ENCODE assay signal across 8 cellular contexts in genomic region chr12:15563683-15564082, GRCh38.
DNase-seq lines count a peak whose midpoint lies in the region; ATAC-seq and TF ChIP-seq lines count a peak whose summit lies in the region.

No MANE protein-coding gene starts in this region.

- H3K27ac Mint-ChIP-seq in CD8-positive, alpha-beta T cell = peak overlapping the region; percentile 95
- H3K27ac Mint-ChIP-seq in activated naive CD8-positive, alpha-beta T cell treated with anti-CD3 and anti-CD28 coated beads, Interleukin-2, amount 10 ng/mL, durations not matched to agents 7 days and 5 days = peak overlapping the region; percentile 92
- no peak overlapping the region for H3K27ac Mint-ChIP-seq in mesothelial cell of epicardium

- peak overlapping the region; percentile 20 for H3K27ac ChIP-seq in CD8-positive, alpha-beta T cell (ENCODE audit: low read depth, low read length)
- no peak overlapping the region for H3K27ac ChIP-seq in lung (ENCODE audit: low read depth in 1 of 2, low read length in 1 of 2)

- peak in 1 of 7 experiments; percentile 11 for DNase-seq in CD8-positive, alpha-beta T cell
- DNase-seq in activated naive CD8-positive, alpha-beta T cell treated with anti-CD3 and anti-CD28 coated beads, Interleukin-2, amount 10 ng/mL, durations not matched to agents 7 days and 5 days = no peak
- DNase-seq in lung (ENCODE audit: low spot score) (no peak), germinal center (ENCODE audit: low spot score) (no peak), SIG-M5 treated with dmso at 0.1 percent for 504 hours (lab: John Stamatoyannopoulos, UW; ENCODE audit: unreplicated experiment) (no peak), mesothelial cell of epicardium (ENCODE audit: low spot score in 2 of 2, unreplicated experiment in 2 of 2) (no peak), NCI-H446 treated with DMSO at 0.1 percent for 48 hours (lab: John Stamatoyannopoulos, UW) (no peak)

- peaks cover 30% of the 10 kb centered on the region for H3K4me1 ChIP-seq in CD8-positive, alpha-beta T cell (ENCODE audit: insufficient read depth, low read length)
- H3K4me1 ChIP-seq in lung (ENCODE audit: control insufficient read depth in 2 of 2, insufficient read depth in 2 of 2, low read length in 2 of 2) = no peaks in the 10 kb centered on the region

- TF ChIP-seq CTCF in CD8-positive, alpha-beta T cell (IDR thresholded peaks at IDR 0.05) = no peak
- TF ChIP-seq CTCF in lung (IDR thresholded peaks at IDR 0.05; ENCODE audit: control extremely low read depth, extremely low read depth) (no peak), mesothelial cell of epicardium (IDR thresholded peaks at IDR 0.05; ENCODE audit: unreplicated experiment) (no peak)

- H3K4me1 Mint-ChIP-seq in CD8-positive, alpha-beta T cell (ENCODE audit: low read depth) = peaks cover 36% of the 10 kb centered on the region
- peaks cover 47% of the 10 kb centered on the region for H3K4me1 Mint-ChIP-seq in activated naive CD8-positive, alpha-beta T cell treated with anti-CD3 and anti-CD28 coated beads, Interleukin-2, amount 10 ng/mL, durations not matched to agents 7 days and 5 days
- peaks cover 30% of the 10 kb centered on the region for H3K4me1 Mint-ChIP-seq in mesothelial cell of epicardium

- no peaks in the 10 kb centered on the region for H3K27me3 Mint-ChIP-seq in CD8-positive, alpha-beta T cell (ENCODE audit: low read depth)
- peaks cover 4% of the 10 kb centered on the region for H3K27me3 Mint-ChIP-seq in activated naive CD8-positive, alpha-beta T cell treated with anti-CD3 and anti-CD28 coated beads, Interleukin-2, amount 10 ng/mL, durations not matched to agents 7 days and 5 days
- H3K27me3 Mint-ChIP-seq in mesothelial cell of epicardium (ENCODE audit: low read depth) = peaks cover 19% of the 10 kb centered on the region

- H3K36me3 Mint-ChIP-seq in CD8-positive, alpha-beta T cell = no peaks in the 10 kb centered on the region
- H3K36me3 Mint-ChIP-seq in activated naive CD8-positive, alpha-beta T cell treated with anti-CD3 and anti-CD28 coated beads, Interleukin-2, amount 10 ng/mL, durations not matched to agents 7 days and 5 days = peaks cover 16% of the 10 kb centered on the region
- H3K36me3 Mint-ChIP-seq in mesothelial cell of epicardium = no peaks in the 10 kb centered on the region

- CTCF ChIA-PET in CD8-positive, alpha-beta T cell (lab: Charles Lee) = interaction anchor here (1.5 to 4.2 kb wide), 4 partner anchors 18 to 31 kb away, joined by 3 to 19 read pairs (median 10); no protein-coding TSS in a partner anchor

- H3K4me3 Mint-ChIP-seq in CD8-positive, alpha-beta T cell = peak overlapping the region; percentile 86
- H3K4me3 Mint-ChIP-seq in activated naive CD8-positive, alpha-beta T cell treated with anti-CD3 and anti-CD28 coated beads, Interleukin-2, amount 10 ng/mL, durations not matched to agents 7 days and 5 days = peak overlapping the region; percentile 74
- H3K4me3 Mint-ChIP-seq in mesothelial cell of epicardium = no peak overlapping the region

- intact Hi-C loops in CD8-positive, alpha-beta T cell (cut with DNase I, micrococcal nuclease) = loop anchor here in 1 of 2 experiments (1.0 to 10.0 kb wide), 3 partner anchors 8 to 589 kb away; partner anchors contain the start of gene PDE6H

- H3K9me3 Mint-ChIP-seq in CD8-positive, alpha-beta T cell = no peaks in the 10 kb centered on the region
- H3K9me3 Mint-ChIP-seq in activated naive CD8-positive, alpha-beta T cell treated with anti-CD3 and anti-CD28 coated beads, Interleukin-2, amount 10 ng/mL, durations not matched to agents 7 days and 5 days = peaks cover 5% of the 10 kb centered on the region
- H3K9me3 Mint-ChIP-seq in mesothelial cell of epicardium = no peaks in the 10 kb centered on the region

- 22 to 35% methylated on average over 5 of the region's 5 CpGs for WGBS in lung, 2 donors

- peak; percentile 93 for ATAC-seq in CD8-positive, alpha-beta T cell
- peak; percentile 73 for ATAC-seq in HG02588 (IDR thresholded peaks at IDR 0.05; ENCODE audit: unreplicated experiment)
- ATAC-seq in activated naive CD8-positive, alpha-beta T cell treated with anti-CD3 and anti-CD28 coated beads, Interleukin-2, amount 10 ng/mL, durations not matched to agents 7 days and 5 days (ENCODE audit: low read depth) = peak; percentile 54
- peak; percentile 51 for ATAC-seq in lung (ENCODE audit: insufficient read depth, low FRiP score)

- POLR2A ChIA-PET in CD8-positive, alpha-beta T cell (lab: Charles Lee) = interaction anchor here (1.6 kb wide), 1 partner anchor 18 kb away, joined by 7 read pairs; no protein-coding TSS in a partner anchor
- POLR2A ChIA-PET in activated naive CD8-positive, alpha-beta T cell treated with anti-CD3 and anti-CD28 coated beads, Interleukin-2, amount 10 ng/mL, durations not matched to agents 7 days and 5 days (lab: Charles Lee) = interaction anchor here (1.2 to 2.8 kb wide), 5 partner anchors 12 to 793 kb away, joined by 3 to 20 read pairs (median 4); a partner anchor contains a TSS

- H3K4me3 ChIP-seq in CD8-positive, alpha-beta T cell (ENCODE audit: low read depth, low read length) = peak overlapping the region; percentile 38
- no peak overlapping the region for H3K4me3 ChIP-seq in lung

- no peaks in the 10 kb centered on the region for H3K9me3 ChIP-seq in CD8-positive, alpha-beta T cell (ENCODE audit: low read length)
- no peaks in the 10 kb centered on the region for H3K9me3 ChIP-seq in lung (ENCODE audit: control insufficient read depth in 2 of 2, insufficient read depth in 1 of 2, low read length in 1 of 2)

- no peaks in the 10 kb centered on the region for H3K36me3 ChIP-seq in CD8-positive, alpha-beta T cell (ENCODE audit: insufficient read depth, low read length)
- H3K36me3 ChIP-seq in lung (ENCODE audit: control insufficient read depth in 2 of 2, insufficient read depth in 2 of 2, low read length in 2 of 2) = no peaks in the 10 kb centered on the region

- H3K27me3 ChIP-seq in CD8-positive, alpha-beta T cell (ENCODE audit: insufficient read depth, low read length) = no peaks in the 10 kb centered on the region
- H3K27me3 ChIP-seq in lung (ENCODE audit: control insufficient read depth, insufficient read depth) = no peaks in the 10 kb centered on the region
